In the genomic region with DNA sequence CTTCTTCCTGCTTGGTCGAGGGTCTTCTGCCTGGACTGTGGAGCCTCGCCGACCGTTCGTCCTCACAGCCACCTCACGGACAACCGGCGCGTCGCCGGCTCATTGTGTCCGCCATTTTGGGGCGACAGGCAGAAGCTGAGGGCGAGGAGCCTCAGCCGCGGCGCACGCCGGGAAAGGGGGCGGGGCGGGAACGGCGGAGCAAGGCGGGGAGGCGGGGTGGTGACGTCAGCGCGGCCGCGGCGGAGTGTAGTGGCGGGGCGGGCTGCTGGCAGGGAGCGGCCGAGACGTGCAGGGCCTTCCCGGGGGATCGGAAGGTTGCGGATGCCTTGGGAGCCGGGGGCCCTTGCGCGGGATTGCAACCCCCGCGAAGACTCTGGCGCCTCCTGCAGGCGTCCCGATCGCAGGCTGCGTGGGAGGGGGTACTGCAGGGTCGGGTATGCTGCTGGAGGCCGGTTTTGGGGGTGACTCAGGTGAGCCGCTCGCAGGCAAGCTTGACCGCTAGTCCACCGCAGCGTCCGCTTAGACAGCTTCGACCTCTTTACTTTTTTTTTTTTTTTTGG, we compare ENCODE assay signal across 1 cellular context.
TF ChIP-seq lines count a peak whose summit lies in the region.

A gene with protein sequence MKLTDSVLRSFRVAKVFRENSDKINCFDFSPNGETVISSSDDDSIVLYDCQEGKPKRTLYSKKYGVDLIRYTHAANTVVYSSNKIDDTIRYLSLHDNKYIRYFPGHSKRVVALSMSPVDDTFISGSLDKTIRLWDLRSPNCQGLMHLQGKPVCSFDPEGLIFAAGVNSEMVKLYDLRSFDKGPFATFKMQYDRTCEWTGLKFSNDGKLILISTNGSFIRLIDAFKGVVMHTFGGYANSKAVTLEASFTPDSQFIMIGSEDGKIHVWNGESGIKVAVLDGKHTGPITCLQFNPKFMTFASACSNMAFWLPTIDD (minus strand): TSS at position 140 of the 560 bp plus-strand sequence. CDS start 288 bp downstream, outside the sequence.

TF ChIP-seq in HEK293, 187 proteins besides CTCF, POLR2A, EP300 and RAD21 (continued from another document):
- TF ChIP-seq, protein P1, sequence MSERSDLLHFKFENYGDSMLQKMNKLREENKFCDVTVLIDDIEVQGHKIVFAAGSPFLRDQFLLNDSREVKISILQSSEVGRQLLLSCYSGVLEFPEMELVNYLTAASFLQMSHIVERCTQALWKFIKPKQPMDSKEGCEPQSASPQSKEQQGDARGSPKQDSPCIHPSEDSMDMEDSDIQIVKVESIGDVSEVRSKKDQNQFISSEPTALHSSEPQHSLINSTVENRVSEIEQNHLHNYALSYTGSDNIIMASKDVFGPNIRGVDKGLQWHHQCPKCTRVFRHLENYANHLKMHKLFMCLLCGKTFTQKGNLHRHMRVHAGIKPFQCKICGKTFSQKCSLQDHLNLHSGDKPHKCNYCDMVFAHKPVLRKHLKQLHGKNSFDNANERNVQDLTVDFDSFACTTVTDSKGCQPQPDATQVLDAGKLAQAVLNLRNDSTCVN (tag by site-specific recombination; optimal IDR thresholded peaks at IDR 0.05): peak; percentile 75
- TF ChIP-seq ZNF629 (tag by site-specific recombination; IDR thresholded peaks at IDR 0.05) (peak; percentile 55; the same call in 1 of the 2 replicates), ZSCAN30 (tag by site-specific recombination; IDR thresholded peaks at IDR 0.05) (peak; percentile 16; the same call in 1 of the 2 replicates), ZNF530 (tag by site-specific recombination; IDR thresholded peaks at IDR 0.05; ENCODE audit: low read depth) (no peak), ZBTB6 (tag by site-specific recombination; IDR thresholded peaks at IDR 0.05) (peak; percentile 46; the same call in 1 of the 2 replicates), ZNF514 (tag by site-specific recombination; IDR thresholded peaks at IDR 0.05) (no peak), ZNF777 (tag by site-specific recombination; IDR thresholded peaks at IDR 0.05; ENCODE audit: borderline replicate concordance) (no peak), MZF1 (tag by site-specific recombination; IDR thresholded peaks at IDR 0.05; ENCODE audit: borderline replicate concordance) (no peak; the same call in 1 of the 2 replicates), ZNF335 (tag by site-specific recombination; conservative IDR thresholded peaks at IDR 0.05) (peak; percentile 85), ZNF747 (tag by site-specific recombination; IDR thresholded peaks at IDR 0.05) (no peak), SP2 (tag by site-specific recombination; IDR thresholded peaks at IDR 0.05) (peak; percentile 80), ZNF580 (tag by site-specific recombination; IDR thresholded peaks at IDR 0.05) (peak; percentile 51; the same call in 1 of the 2 replicates), ZNF423 (tag by site-specific recombination; IDR thresholded peaks at IDR 0.05) (peak; percentile 26; the same call in 1 of the 2 replicates), ZBTB7A (tag by site-specific recombination; IDR thresholded peaks at IDR 0.05; ENCODE audit: low read depth) (no peak), ZBTB48 (tag by site-specific recombination; IDR thresholded peaks at IDR 0.05) (peak; percentile 79), HOXA7 (CRISPR knock-in tag; IDR thresholded peaks at IDR 0.05; ENCODE audit: borderline replicate concordance) (no peak), YY2 (tag by site-specific recombination; IDR thresholded peaks at IDR 0.05) (peak; percentile 78), ZNF146 (tag by site-specific recombination; IDR thresholded peaks at IDR 0.05) (no peak), ZNF121 (tag by site-specific recombination; IDR thresholded peaks at IDR 0.05) (no peak)
- TF ChIP-seq, protein P2, sequence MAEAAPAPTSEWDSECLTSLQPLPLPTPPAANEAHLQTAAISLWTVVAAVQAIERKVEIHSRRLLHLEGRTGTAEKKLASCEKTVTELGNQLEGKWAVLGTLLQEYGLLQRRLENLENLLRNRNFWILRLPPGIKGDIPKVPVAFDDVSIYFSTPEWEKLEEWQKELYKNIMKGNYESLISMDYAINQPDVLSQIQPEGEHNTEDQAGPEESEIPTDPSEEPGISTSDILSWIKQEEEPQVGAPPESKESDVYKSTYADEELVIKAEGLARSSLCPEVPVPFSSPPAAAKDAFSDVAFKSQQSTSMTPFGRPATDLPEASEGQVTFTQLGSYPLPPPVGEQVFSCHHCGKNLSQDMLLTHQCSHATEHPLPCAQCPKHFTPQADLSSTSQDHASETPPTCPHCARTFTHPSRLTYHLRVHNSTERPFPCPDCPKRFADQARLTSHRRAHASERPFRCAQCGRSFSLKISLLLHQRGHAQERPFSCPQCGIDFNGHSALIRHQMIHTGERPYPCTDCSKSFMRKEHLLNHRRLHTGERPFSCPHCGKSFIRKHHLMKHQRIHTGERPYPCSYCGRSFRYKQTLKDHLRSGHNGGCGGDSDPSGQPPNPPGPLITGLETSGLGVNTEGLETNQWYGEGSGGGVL (tag by site-specific recombination; IDR thresholded peaks at IDR 0.05): peak; percentile 48; the same call in 1 of the 2 replicates
- TF ChIP-seq, protein P3, sequence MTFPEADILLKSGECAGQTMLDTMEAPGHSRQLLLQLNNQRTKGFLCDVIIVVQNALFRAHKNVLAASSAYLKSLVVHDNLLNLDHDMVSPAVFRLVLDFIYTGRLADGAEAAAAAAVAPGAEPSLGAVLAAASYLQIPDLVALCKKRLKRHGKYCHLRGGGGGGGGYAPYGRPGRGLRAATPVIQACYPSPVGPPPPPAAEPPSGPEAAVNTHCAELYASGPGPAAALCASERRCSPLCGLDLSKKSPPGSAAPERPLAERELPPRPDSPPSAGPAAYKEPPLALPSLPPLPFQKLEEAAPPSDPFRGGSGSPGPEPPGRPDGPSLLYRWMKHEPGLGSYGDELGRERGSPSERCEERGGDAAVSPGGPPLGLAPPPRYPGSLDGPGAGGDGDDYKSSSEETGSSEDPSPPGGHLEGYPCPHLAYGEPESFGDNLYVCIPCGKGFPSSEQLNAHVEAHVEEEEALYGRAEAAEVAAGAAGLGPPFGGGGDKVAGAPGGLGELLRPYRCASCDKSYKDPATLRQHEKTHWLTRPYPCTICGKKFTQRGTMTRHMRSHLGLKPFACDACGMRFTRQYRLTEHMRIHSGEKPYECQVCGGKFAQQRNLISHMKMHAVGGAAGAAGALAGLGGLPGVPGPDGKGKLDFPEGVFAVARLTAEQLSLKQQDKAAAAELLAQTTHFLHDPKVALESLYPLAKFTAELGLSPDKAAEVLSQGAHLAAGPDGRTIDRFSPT (tag by site-specific recombination; IDR thresholded peaks at IDR 0.05): 0 out of 2 replicates have a peak, but pooled peaks have one; percentile 14
